ENCODE assay signal across 11 cellular contexts in genomic region chr6:123965894-123966293, GRCh38.
A peak's percentile ranks its signal among the peaks of the same experiment; 100 is the strongest.
DNase-seq lines count a peak whose midpoint lies in the region; ATAC-seq and TF ChIP-seq lines count a peak whose summit lies in the region.
"Had no signal": no experiment of that assay in that cellular context is flagged by ENCODE, and none has a peak within 500 bp of the region (broad histone marks: within the 10 kb centered on the region; RNA-seq: fewer than 3 reads in every experiment).

No MANE protein-coding gene starts in this region.

- H2AFZ ChIP-seq in parathyroid adenoma = no peak overlapping the region

- peak; percentile 76 for ATAC-seq in foreskin keratinocyte
- ATAC-seq in T-cell (replicated peaks in 1 of 4) = no peak

- H3K9me3 Mint-ChIP-seq in T-cell = peaks cover 0 to 7% (median 4%) of the 10 kb centered on the region in 3 donors

- CTCF ChIA-PET in T-cell (lab: Charles Lee) = no interaction called here

- TF ChIP-seq CTCF in foreskin keratinocyte (conservative IDR thresholded peaks at IDR 0.05) (peak; percentile 78), parathyroid adenoma (IDR thresholded peaks at IDR 0.05) (peak; percentile 36)

- no peak overlapping the region for H3K4me2 ChIP-seq in parathyroid adenoma (ENCODE audit: low read length)

- H3K36me3 Mint-ChIP-seq in T-cell = no peaks in the 10 kb centered on the region

- H3K9me3 ChIP-seq in parathyroid adenoma (ENCODE audit: control insufficient read depth, low read length) = no peaks in the 10 kb centered on the region
- H3K9me3 ChIP-seq: esophagus squamous epithelium, ovary had no signal

- no peaks in the 10 kb centered on the region for H3K79me2 ChIP-seq in parathyroid adenoma

- no peak overlapping the region for H3K9ac ChIP-seq in parathyroid adenoma

- POLR2A ChIA-PET in T-cell (lab: Charles Lee) = no interaction called here

- no peak overlapping the region for H3K4me3 ChIP-seq in parathyroid adenoma (ENCODE audit: low read depth, low read length)
- H3K4me3 ChIP-seq: esophagus squamous epithelium, ovary had no signal

- no peak overlapping the region for H3K4me3 Mint-ChIP-seq in T-cell

- H3K27ac ChIP-seq in foreskin keratinocyte = no peak overlapping the region
- H3K27ac ChIP-seq in parathyroid adenoma = no peak overlapping the region
- H3K27ac ChIP-seq: esophagus squamous epithelium, ovary had no signal

- H3K4me1 Mint-ChIP-seq in T-cell = no peaks in the 10 kb centered on the region

- no peaks in the 10 kb centered on the region for H3K27me3 Mint-ChIP-seq in T-cell

- DNase-seq in DMS53 (lab: John Stamatoyannopoulos, UW) = peak; percentile 42
- no peak for DNase-seq in DMS53 treated with DMSO at 0.1 percent for 48 hours (lab: John Stamatoyannopoulos, UW; ENCODE audit: unreplicated experiment)
- peak; percentile 36 for DNase-seq in NCI-H460 (ENCODE audit: extremely low read depth, low read depth)
- DNase-seq in foreskin keratinocyte = peak; percentile 22 to 60
- DNase-seq in GM19238 (ENCODE audit: insufficient read length, low spot score) = no peak
- no peak for DNase-seq in T-cell
- DNase-seq in SK-N-DZ (ENCODE audit: low spot score) = no peak
- DNase-seq: activated T-cell treated with anti-CD3 and anti-CD28 coated beads for 4 hours, esophagus squamous epithelium, ovary had no signal

- H3K27ac Mint-ChIP-seq in T-cell = no peak overlapping the region

- H3K4me1 ChIP-seq in foreskin keratinocyte (no peaks in the 10 kb centered on the region), parathyroid adenoma (no peaks in the 10 kb centered on the region)

- H3K36me3 ChIP-seq in parathyroid adenoma (ENCODE audit: control insufficient read depth, insufficient read depth, low read length) = no peaks in the 10 kb centered on the region
- H3K36me3 ChIP-seq: esophagus squamous epithelium, ovary had no signal

- H3K27me3 ChIP-seq in foreskin keratinocyte = peaks cover 17% of the 10 kb centered on the region
- no peaks in the 10 kb centered on the region for H3K27me3 ChIP-seq in parathyroid adenoma (ENCODE audit: control insufficient read depth, insufficient read depth, low read length)
- H3K27me3 ChIP-seq: esophagus squamous epithelium, ovary had no signal

Comparison
In these comparisons a context has a peak if more than half of its experiments do, and no peak if none do; other contexts are left out.
1. DNase-seq: peak in DMS53 (single experiment), NCI-H460 (single experiment) and foreskin keratinocyte (2 of 2); none in DMS53 treated with DMSO at 0.1 percent for 48 hours (single experiment), GM19238 (single experiment), T-cell (0 of 34) and SK-N-DZ (single experiment).